ENCODE assay signal across 1 cellular context in the genomic region with DNA sequence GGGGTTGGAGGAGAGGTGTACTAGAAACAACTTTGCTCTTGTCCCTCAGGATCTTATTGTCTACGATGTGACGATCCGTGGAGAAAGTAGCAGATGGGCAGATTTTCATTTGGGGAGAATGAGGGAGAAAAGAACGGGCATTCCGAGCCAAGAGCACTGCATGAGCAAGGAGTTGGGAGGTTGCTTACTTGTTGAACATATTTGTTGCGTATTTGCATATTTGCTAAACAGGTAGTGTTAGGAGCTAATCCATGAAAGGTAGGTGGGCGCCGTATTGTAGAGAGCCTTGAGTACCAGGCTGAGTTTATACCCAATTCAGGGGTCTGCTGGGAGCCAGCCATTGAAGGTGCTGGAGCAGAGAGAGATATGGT.
TF ChIP-seq lines count a peak whose summit lies in the region.

No MANE protein-coding gene starts in this region.

TF ChIP-seq in endothelial cell of umbilical vein, 7 proteins besides CTCF, POLR2A, EP300 and RAD21:
- TF ChIP-seq POLR2AphosphoS5 (IDR thresholded peaks at IDR 0.05; ENCODE audit: insufficient read depth, low read depth, low read length): no peak
- no peak for TF ChIP-seq FOS (IDR thresholded peaks at IDR 0.05; ENCODE audit: borderline replicate concordance, insufficient read depth, low read length)
- no peak for TF ChIP-seq MYC (IDR thresholded peaks at IDR 0.05; ENCODE audit: low read depth, low read length)
- no peak for TF ChIP-seq GATA2 (IDR thresholded peaks at IDR 0.05; ENCODE audit: insufficient read depth, insufficient read length, low read depth, low read length)
- no peak for TF ChIP-seq EZH2 (IDR thresholded peaks at IDR 0.05; ENCODE audit: borderline replicate concordance, low read depth, low read length, severe bottlenecking)
- TF ChIP-seq JUN (IDR thresholded peaks at IDR 0.05; ENCODE audit: borderline replicate concordance, insufficient read depth, insufficient read length, low read depth): no peak
- TF ChIP-seq, protein P1, sequence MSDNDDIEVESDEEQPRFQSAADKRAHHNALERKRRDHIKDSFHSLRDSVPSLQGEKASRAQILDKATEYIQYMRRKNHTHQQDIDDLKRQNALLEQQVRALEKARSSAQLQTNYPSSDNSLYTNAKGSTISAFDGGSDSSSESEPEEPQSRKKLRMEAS (IDR thresholded peaks at IDR 0.05; ENCODE audit: insufficient read depth, insufficient read length): no peak
TF ChIP-seq in endothelial cell of umbilical vein: peak in this region for 0.
